9 cellular contexts compared by ENCODE assay signal in genomic region chr15:83092309-83092976, GRCh38. TPM values are rescaled to one million over a fixed set of nuclear protein-coding genes. Genes with fewer than 3 reads are reported as not detected.
DNase-seq lines count a peak whose midpoint lies in the region; ATAC-seq and TF ChIP-seq lines count a peak whose summit lies in the region.
"Had no signal": no experiment of that assay in that cellular context is flagged by ENCODE, and none has a peak within 500 bp of the region (broad histone marks: within the 10 kb centered on the region; RNA-seq: fewer than 3 reads in every experiment).

No MANE protein-coding gene starts in this region.

- H3K79me1 ChIP-seq in H9 (ENCODE audit: insufficient read depth, low read depth, low read length, poor library complexity, severe bottlenecking): no peaks in the 10 kb centered on the region

- H3K4me3 ChIP-seq in heart right ventricle: no peak overlapping the region
- H3K4me3 ChIP-seq in tibial artery: no peak overlapping the region
- H3K4me3 ChIP-seq: dorsolateral prefrontal cortex had no signal

- H2BK20ac ChIP-seq in H9 (ENCODE audit: low read depth, low read length, poor library complexity, severe bottlenecking): no peak overlapping the region

- peaks cover 13% of the 10 kb centered on the region for H3K27me3 Mint-ChIP-seq in H9 (ENCODE audit: low read depth)

- no peak overlapping the region for H3K23ac ChIP-seq in H9 (ENCODE audit: insufficient read length, low read depth, low read length)

- H4K91ac ChIP-seq in H9 (ENCODE audit: insufficient read length, low read depth, low read length): no peak overlapping the region

- H3K9ac ChIP-seq in H9 (ENCODE audit: extremely low read depth, insufficient read length, low read length): no peak overlapping the region

- no peaks in the 10 kb centered on the region for H3K27me3 ChIP-seq in heart right ventricle
- H3K27me3 ChIP-seq in tibial artery: no peaks in the 10 kb centered on the region
- H3K27me3 ChIP-seq in H9 (ENCODE audit: insufficient read depth, low read length): no peaks in the 10 kb centered on the region

- no peak for TF ChIP-seq CTCF in heart right ventricle (IDR thresholded peaks at IDR 0.05)
- no peak for TF ChIP-seq CTCF in tibial artery (IDR thresholded peaks at IDR 0.05)
- no peak for TF ChIP-seq CTCF in H9 (conservative IDR thresholded peaks at IDR 0.05)

- H3K4me2 ChIP-seq in H9 (ENCODE audit: insufficient read depth, insufficient read length, low read length): no peak overlapping the region

- H4K8ac ChIP-seq in H9 (replicated peaks; ENCODE audit: insufficient read length, low read depth, low read length): no peak overlapping the region

- no peak overlapping the region for H2BK12ac ChIP-seq in H9 (ENCODE audit: insufficient read length, low read depth, low read length)

- H3K4ac ChIP-seq in H9 (ENCODE audit: low read depth, low read length): no peak overlapping the region

- no peaks in the 10 kb centered on the region for H4K20me1 ChIP-seq in H9 (ENCODE audit: control insufficient read depth, insufficient read depth, insufficient read length)

- no peak overlapping the region for H2BK120ac ChIP-seq in H9 (ENCODE audit: low read depth, low read length, poor library complexity, severe bottlenecking)

- H3K9me3 Mint-ChIP-seq in H9: no peaks in the 10 kb centered on the region

- DNase-seq in SIG-M5 (lab: John Stamatoyannopoulos, UW) (peak; percentile 38), heart right ventricle (peak in 1 of 2 donors; percentile 28), tibial artery (peak; percentile 72 to 75), T1000 (lab: John Stamatoyannopoulos, UW) (no peak), H9 (no peak), NCI-H128 (lab: John Stamatoyannopoulos, UW; ENCODE audit: unreplicated experiment) (no peak)

- intact Hi-C loops in heart right ventricle (cut with DNase I) (no loop called here), tibial artery (cut with DNase I; ENCODE audit: low total_unique reads) (no loop called here)

- no peak overlapping the region; a peak in 1 of 7 replicates for H3K27ac Mint-ChIP-seq in H9

- no peaks in the 10 kb centered on the region for H3K36me3 ChIP-seq in heart right ventricle
- no peaks in the 10 kb centered on the region for H3K36me3 ChIP-seq in tibial artery

- H2BK5ac ChIP-seq in H9 (ENCODE audit: insufficient read length, low read length): no peak overlapping the region

- H3T11ph ChIP-seq in H9 (ENCODE audit: low read length): no peak overlapping the region

- ATAC-seq in GM18498 (IDR thresholded peaks at IDR 0.05; ENCODE audit: unreplicated experiment) (peak; percentile 74), HG02623 (IDR thresholded peaks at IDR 0.05; ENCODE audit: unreplicated experiment) (peak; percentile 78), heart right ventricle (peak; percentile 43 to 88 (median 84))

- no peak overlapping the region for H2AFZ ChIP-seq in H9 (ENCODE audit: low read length)

- H3K56ac ChIP-seq in H9 (ENCODE audit: insufficient read length, low read depth, low read length): no peak overlapping the region

- H3K4me1 Mint-ChIP-seq in H9: no peaks in the 10 kb centered on the region

- H3K14ac ChIP-seq in H9 (ENCODE audit: insufficient read depth, low read length): no peak overlapping the region

- no peaks in the 10 kb centered on the region for H3K23me2 ChIP-seq in H9 (ENCODE audit: insufficient read length, low read depth, low read length, poor library complexity, severe bottlenecking)

- no peak overlapping the region for H2AK5ac ChIP-seq in H9 (ENCODE audit: insufficient read length, low read length)

- H3K18ac ChIP-seq in H9 (ENCODE audit: insufficient read length, low read depth, low read length): no peak overlapping the region

- H2BK15ac ChIP-seq in H9 (ENCODE audit: low read depth, low read length): no peak overlapping the region

- H3K4me3 Mint-ChIP-seq in H9: no peak overlapping the region

- no peaks in the 10 kb centered on the region for H3K79me2 ChIP-seq in H9 (ENCODE audit: insufficient read depth, low read length)

- no peaks in the 10 kb centered on the region for H3K36me3 Mint-ChIP-seq in H9 (ENCODE audit: insufficient read depth in 1 of 3, low read depth in 3 of 3)

- no peak overlapping the region for H4K5ac ChIP-seq in H9 (ENCODE audit: insufficient read length, low read depth, low read length)

- H3K27ac ChIP-seq in heart right ventricle (peak overlapping the region in 4 of 10 donors; percentile 10 to 69 (median 30)), tibial artery (no peak overlapping the region), H9 (ENCODE audit: insufficient read length, low read depth, low read length) (no peak overlapping the region)

- WGBS in heart right ventricle, 2 donors: 48 to 54% methylated on average over 4 of the region's 4 CpGs
- WGBS in H9 (ENCODE audit: extremely low coverage, insufficient read length, low lambda C conversion rate): no CpG with 5 or more reads among the region's 4 CpGs

- H3K9me3 ChIP-seq in heart right ventricle: peaks cover 0 to 5% (median 0%) of the 10 kb centered on the region in 11 donors
- peaks cover 0 to under 1% (median 0%) of the 10 kb centered on the region in 3 donors for H3K9me3 ChIP-seq in tibial artery
- no peaks in the 10 kb centered on the region for H3K9me3 ChIP-seq in H9 (ENCODE audit: control insufficient read depth, low read depth, low read length)

- peaks cover 0 to 15% (median 5%) of the 10 kb centered on the region in 9 donors for H3K4me1 ChIP-seq in heart right ventricle
- no peaks in the 10 kb centered on the region for H3K4me1 ChIP-seq in tibial artery
- H3K4me1 ChIP-seq in H9 (ENCODE audit: insufficient read depth, low read length): no peaks in the 10 kb centered on the region; the same call in 1 of the 2 replicates

RNA-seq across cellular contexts. Expression of gene TM6SF1, which starts 15.0 kb away (rescaled TPM):
- total RNA-seq in heart right ventricle (1 to 10 TPM; 2.6 to 7.1 (median 4.7) TPM), H9 (2021) (0.96 and 0.99 TPM in 2 replicates)
- polyA plus RNA-seq in heart right ventricle: 1 to 10 TPM; 3.1 to 8.8 TPM

RNA-seq across cellular contexts. Expression of gene BTBD1, which starts 25.4 kb away (rescaled TPM):
- total RNA-seq in heart right ventricle: 100 to 1,000 TPM; 130 to 185 (median 157) TPM
- polyA plus RNA-seq in heart right ventricle: 10 to 100 TPM; 14.1 to 52.7 TPM
- 42.7 and 43.3 TPM in 2 replicates for total RNA-seq in H9 (2021)

Comparison
In these comparisons a context has a peak if more than half of its experiments do, and no peak if none do; other contexts are left out.
1. DNase-seq: peak in SIG-M5 (single experiment) and tibial artery (2 of 2); none in T1000 (single experiment), H9 (single experiment) and NCI-H128 (single experiment).
2. Peak in every context shown above with its lines, with median percentiles within 50 percentile points of each other: ATAC-seq.